In genomic region chr5:148912714-148913398, GRCh38 we compare ENCODE assay signal across 8 cellular contexts.
DNase-seq lines count a peak whose midpoint lies in the region; ATAC-seq and TF ChIP-seq lines count a peak whose summit lies in the region.

No MANE protein-coding gene starts in this region.

- no peak for ATAC-seq in GM18868 (IDR thresholded peaks at IDR 0.05; ENCODE audit: unreplicated experiment)

- H3K9ac ChIP-seq in NT2/D1 (ENCODE audit: insufficient read length, low read depth) (no peak overlapping the region), neuronal stem cell (ENCODE audit: low read depth, low read length, poor library complexity) (no peak overlapping the region), MM.1S (ENCODE audit: low read length) (no peak overlapping the region)

- H3K9me2 ChIP-seq in MM.1S (replicated peaks; ENCODE audit: insufficient read depth, low read length): no peaks in the 10 kb centered on the region

- no peak overlapping the region for H2BK5ac ChIP-seq in neuronal stem cell (ENCODE audit: low read length)

- H3K27ac ChIP-seq in neuronal stem cell (replicated peaks; ENCODE audit: low read length) (peak overlapping the region; percentile 46), MM.1S (ENCODE audit: low read length) (no peak overlapping the region)

- peak; percentile 100 for DNase-seq in EL
- DNase-seq in NT2/D1 (ENCODE audit: low read depth, low spot score): peak; percentile 80
- peak; percentile 75 for DNase-seq in epidermal melanocyte (ENCODE audit: insufficient read length, low spot score)
- DNase-seq in neuronal stem cell (ENCODE audit: low spot score): peak; percentile 70
- no peak for DNase-seq in OCI-M2 (lab: John Stamatoyannopoulos, UW; ENCODE audit: unreplicated experiment)
- DNase-seq in NCI-H2107 treated with DMSO at 0.1 percent for 48 hours (lab: John Stamatoyannopoulos, UW; ENCODE audit: unreplicated experiment): no peak
- DNase-seq in MM.1S: no peak

- TF ChIP-seq CTCF in MM.1S (IDR thresholded peaks at IDR 0.05; ENCODE audit: low read length): no peak

- H3K9me3 ChIP-seq in NT2/D1 (ENCODE audit: insufficient read depth, low read length) (no peaks in the 10 kb centered on the region), neuronal stem cell (replicated peaks in 1 of 2; ENCODE audit: control insufficient read depth in 2 of 2, insufficient read depth in 1 of 2, low read depth in 1 of 2, low read length in 2 of 2) (no peaks in the 10 kb centered on the region), MM.1S (replicated peaks; ENCODE audit: insufficient read depth, low read length) (no peaks in the 10 kb centered on the region)

- no peak overlapping the region for H2BK12ac ChIP-seq in neuronal stem cell (ENCODE audit: low read length)

- no peak overlapping the region for H3K23ac ChIP-seq in neuronal stem cell (ENCODE audit: low read depth, low read length, poor library complexity)

- no peak overlapping the region for H2BK120ac ChIP-seq in neuronal stem cell (ENCODE audit: low read depth, low read length)

- peak overlapping the region; percentile 10 for H2AFZ ChIP-seq in neuronal stem cell (ENCODE audit: low read length)
- no peak overlapping the region for H2AFZ ChIP-seq in MM.1S (ENCODE audit: low read length)

- H3K27me3 ChIP-seq in NT2/D1 (ENCODE audit: insufficient read depth, insufficient read length) (no peaks in the 10 kb centered on the region), neuronal stem cell (ENCODE audit: control insufficient read depth in 3 of 3, insufficient read depth in 3 of 3, low read depth in 1 of 3, low read length in 3 of 3) (no peaks in the 10 kb centered on the region), MM.1S (replicated peaks; ENCODE audit: insufficient read depth, low read length) (no peaks in the 10 kb centered on the region)

- no peaks in the 10 kb centered on the region for H3K79me1 ChIP-seq in neuronal stem cell (ENCODE audit: low read depth, low read length)

- H4K91ac ChIP-seq in neuronal stem cell (ENCODE audit: low read depth, low read length, poor library complexity): no peak overlapping the region

- H3F3A ChIP-seq in MM.1S (ENCODE audit: insufficient read depth, low read length): no peaks in the 10 kb centered on the region

- no peak overlapping the region for H2AK5ac ChIP-seq in neuronal stem cell (ENCODE audit: low read depth, low read length)

- H3K4ac ChIP-seq in neuronal stem cell (ENCODE audit: low read length): no peak overlapping the region

- no peaks in the 10 kb centered on the region for H3K79me2 ChIP-seq in MM.1S (ENCODE audit: low read length)

- no peak overlapping the region for H3K4me3 ChIP-seq in NT2/D1 (ENCODE audit: insufficient read length, low read depth)
- no peak overlapping the region for H3K4me3 ChIP-seq in neuronal stem cell (ENCODE audit: low read length in 2 of 2)
- no peak overlapping the region for H3K4me3 ChIP-seq in MM.1S (ENCODE audit: low read length)

- H3K36me3 ChIP-seq in NT2/D1 (ENCODE audit: insufficient read depth, insufficient read length, low read length) (no peaks in the 10 kb centered on the region), neuronal stem cell (replicated peaks in 1 of 2; ENCODE audit: control insufficient read depth in 2 of 2, insufficient read depth in 2 of 2, low read length in 2 of 2) (no peaks in the 10 kb centered on the region), MM.1S (replicated peaks; ENCODE audit: insufficient read depth, low read length) (no peaks in the 10 kb centered on the region)

- H2BK15ac ChIP-seq in neuronal stem cell (ENCODE audit: low read length): no peak overlapping the region

- peak overlapping the region; percentile 50 for H3K18ac ChIP-seq in neuronal stem cell (ENCODE audit: low read length)

- WGBS in neuronal stem cell (ENCODE audit: extremely low coverage in 2 of 2, insufficient read length in 2 of 2, insufficient replicate concordance in 1 of 2), 2 donors: no CpG with 5 or more reads among the region's 9 CpGs

- no peak overlapping the region for H3K14ac ChIP-seq in neuronal stem cell (ENCODE audit: low read length)

- no peaks in the 10 kb centered on the region for H4K20me1 ChIP-seq in MM.1S (ENCODE audit: insufficient read depth, low read length)

- no peak overlapping the region for H4K8ac ChIP-seq in neuronal stem cell (ENCODE audit: low read depth, low read length)

- peak overlapping the region; percentile 34 for H3K4me2 ChIP-seq in neuronal stem cell (ENCODE audit: insufficient read depth, low read length, poor library complexity, severe bottlenecking)
- no peak overlapping the region for H3K4me2 ChIP-seq in MM.1S (ENCODE audit: low read depth, low read length)

- H3K4me1 ChIP-seq in NT2/D1 (ENCODE audit: insufficient read depth, insufficient read length) (peaks cover 3% of the 10 kb centered on the region), neuronal stem cell (ENCODE audit: control insufficient read depth in 2 of 2, insufficient read depth in 1 of 2, low read depth in 1 of 2, low read length in 2 of 2) (peaks cover 0 to 8% of the 10 kb centered on the region in 2 donors), MM.1S (ENCODE audit: low read length) (peaks cover 12% of the 10 kb centered on the region)

Comparison
In these comparisons a context has a peak if more than half of its experiments do, and no peak if none do; other contexts are left out.
1. DNase-seq: peak in EL (single experiment), NT2/D1 (single experiment), epidermal melanocyte (single experiment) and neuronal stem cell (single experiment); none in OCI-M2 (single experiment), NCI-H2107 treated with DMSO at 0.1 percent for 48 hours (single experiment) and MM.1S (single experiment).